In genomic region chr5:138793481-138794010, GRCh38 we compare ENCODE assay signal across 15 cellular contexts.
"Had no signal": no experiment of that assay in that cellular context is flagged by ENCODE, and none has a peak within 500 bp of the region (broad histone marks: within the 10 kb centered on the region; RNA-seq: fewer than 3 reads in every experiment).

No MANE protein-coding gene starts in this region.

- H3K27me3 Mint-ChIP-seq: activated B cell treated with CpG ODN at 0.5 μM for 24 hours had no signal

- H3K27me3 ChIP-seq: dorsolateral prefrontal cortex, heart right ventricle, ovary, transverse colon had no signal

- H3K9me3 Mint-ChIP-seq: activated B cell treated with CpG ODN at 0.5 μM for 24 hours; activated CD4-positive, alpha-beta T cell treated with anti-CD3 and anti-CD28 coated beads, Interleukin-2, amount 10 ng/mL, durations not matched to agents 24 days and 14 days; activated naive CD4-positive, alpha-beta T cell treated with anti-CD3 and anti-CD28 coated beads for 36 hours; activated T-helper 17 cell treated with anti-CD3 and anti-CD28 coated beads, Interleukin-2, amount 50 U/mL, for 72 hours had no signal

- H3K9me2 ChIP-seq: SK-N-SH had no signal

- H3K4me3 ChIP-seq: dorsolateral prefrontal cortex, heart right ventricle, ovary, transverse colon had no signal

- H3K27ac ChIP-seq: dorsolateral prefrontal cortex, heart right ventricle, ovary, transverse colon had no signal

- H3K36me3 ChIP-seq: ovary, transverse colon had no signal

- DNase-seq: activated B cell treated with CpG ODN at 0.5 μM for 24 hours; activated CD4-positive, alpha-beta T cell treated with anti-CD3 and anti-CD28 coated beads, Interleukin-2, amount 10 ng/mL, durations not matched to agents 24 days and 14 days; activated naive CD4-positive, alpha-beta T cell treated with anti-CD3 and anti-CD28 coated beads for 36 hours; central memory CD4-positive, alpha-beta T cell; dorsolateral prefrontal cortex; foreskin melanocyte; heart right ventricle; kidney; left ventricle myocardium superior; mesendoderm; ovary; SK-N-SH; stimulated activated CD4-positive, alpha-beta T cell treated with anti-CD3 and anti-CD28 coated beads, Interleukin-15, amount 100 ng/mL, for 24 hours; transverse colon had no signal

- ATAC-seq: activated T-helper 17 cell treated with anti-CD3 and anti-CD28 coated beads, Interleukin-2, amount 50 U/mL, for 72 hours; heart right ventricle; left ventricle myocardium superior had no signal

- H3K27ac Mint-ChIP-seq: activated B cell treated with CpG ODN at 0.5 μM for 24 hours; activated CD4-positive, alpha-beta T cell treated with anti-CD3 and anti-CD28 coated beads, Interleukin-2, amount 10 ng/mL, durations not matched to agents 24 days and 14 days; activated naive CD4-positive, alpha-beta T cell treated with anti-CD3 and anti-CD28 coated beads for 36 hours; activated T-helper 17 cell treated with anti-CD3 and anti-CD28 coated beads, Interleukin-2, amount 50 U/mL, for 72 hours had no signal

- H3K4me2 ChIP-seq: SK-N-SH had no signal

- FAIRE-seq: kidney had no signal

- H3K9me3 ChIP-seq: heart right ventricle, ovary, SK-N-SH, transverse colon had no signal

- H3K4me3 Mint-ChIP-seq: activated B cell treated with CpG ODN at 0.5 μM for 24 hours; activated CD4-positive, alpha-beta T cell treated with anti-CD3 and anti-CD28 coated beads, Interleukin-2, amount 10 ng/mL, durations not matched to agents 24 days and 14 days; activated naive CD4-positive, alpha-beta T cell treated with anti-CD3 and anti-CD28 coated beads for 36 hours; activated T-helper 17 cell treated with anti-CD3 and anti-CD28 coated beads, Interleukin-2, amount 50 U/mL, for 72 hours had no signal
